ENCODE assay signal across 10 cellular contexts in genomic region chr2:85446296-85447221, GRCh38. TPM values are rescaled to one million over a fixed set of nuclear protein-coding genes. Genes with fewer than 3 reads are reported as not detected.
A peak's percentile ranks its signal among the peaks of the same experiment; 100 is the strongest.
DNase-seq lines count a peak whose midpoint lies in the region; ATAC-seq and TF ChIP-seq lines count a peak whose summit lies in the region.
"Had no signal": no experiment of that assay in that cellular context is flagged by ENCODE, and none has a peak within 500 bp of the region (broad histone marks: within the 10 kb centered on the region; RNA-seq: fewer than 3 reads in every experiment).

No MANE protein-coding gene starts in this region.

- intact Hi-C loops in Calu3 (cut with micrococcal nuclease; ENCODE audit: unreplicated experiment) (no loop called here), heart right ventricle (cut with DNase I) (loop anchor here in 1 of 10 donors (5.0 kb wide), 1 partner anchor 51 kb away; no protein-coding TSS in a partner anchor), sigmoid colon (cut with DNase I) (no loop called here)
- intact Hi-C loops in CD4-positive, alpha-beta T cell (cut with DNase I, micrococcal nuclease): no loop called here

- H3K27me3 Mint-ChIP-seq in Calu3 (ENCODE audit: unreplicated experiment): no peaks in the 10 kb centered on the region
- no peaks in the 10 kb centered on the region for H3K27me3 Mint-ChIP-seq in CD4-positive, alpha-beta T cell
- H3K27me3 Mint-ChIP-seq: activated T-helper 17 cell treated with anti-CD3 and anti-CD28 coated beads, Interleukin-2, amount 50 U/mL, for 72 hours had no signal

- TF ChIP-seq CTCF in Calu3 (IDR thresholded peaks at IDR 0.05; ENCODE audit: unreplicated experiment) (no peak), heart right ventricle (IDR thresholded peaks at IDR 0.05) (no peak), sigmoid colon (IDR thresholded peaks at IDR 0.05) (no peak)
- no peak for TF ChIP-seq CTCF in CD4-positive, alpha-beta T cell (IDR thresholded peaks at IDR 0.05)

- H3K4me3 ChIP-seq in heart right ventricle (no peak overlapping the region), sigmoid colon (no peak overlapping the region)

- CTCF ChIA-PET in Calu3 (lab: Charles Lee): no interaction called here
- CTCF ChIA-PET in CD4-positive, alpha-beta T cell (lab: Charles Lee): no interaction called here

- peak in 6 of 8 donors; percentile 10 to 33 (median 19) for ATAC-seq in heart right ventricle
- no peak for ATAC-seq in HG02678 (IDR thresholded peaks at IDR 0.05; ENCODE audit: unreplicated experiment)
- no peak for ATAC-seq in CD4-positive, alpha-beta T cell (ENCODE audit: poor library complexity)
- ATAC-seq: activated T-helper 17 cell treated with anti-CD3 and anti-CD28 coated beads, Interleukin-2, amount 50 U/mL, for 72 hours had no signal

- no peak overlapping the region for H3K4me3 Mint-ChIP-seq in Calu3 (ENCODE audit: low read depth, unreplicated experiment)
- H3K4me3 Mint-ChIP-seq in CD4-positive, alpha-beta T cell: no peak overlapping the region
- H3K4me3 Mint-ChIP-seq: activated T-helper 17 cell treated with anti-CD3 and anti-CD28 coated beads, Interleukin-2, amount 50 U/mL, for 72 hours had no signal

- BruUV-seq in Calu3 (replicated peaks; lab: Mats Ljungman, UMichigan): no TSS peak

- POLR2A ChIA-PET in CD4-positive, alpha-beta T cell (lab: Charles Lee): interaction anchor here (1.6 kb wide), 1 partner anchor 9 kb away, joined by 5 read pairs; no protein-coding TSS in a partner anchor

- peak overlapping the region; percentile 18 to 76 (median 66) for H3K27ac ChIP-seq in heart right ventricle
- peak overlapping the region; percentile 70 to 84 (median 83) for H3K27ac ChIP-seq in sigmoid colon
- H3K27ac ChIP-seq in CD4-positive, alpha-beta T cell (ENCODE audit: low read depth, low read length): no peak overlapping the region

- H3K27me3 ChIP-seq in heart right ventricle (no peaks in the 10 kb centered on the region), sigmoid colon (no peaks in the 10 kb centered on the region)
- H3K27me3 ChIP-seq in CD4-positive, alpha-beta T cell (ENCODE audit: control insufficient read depth, insufficient read depth, low read length): no peaks in the 10 kb centered on the region

- no peak for TF ChIP-seq EP300 in sigmoid colon (IDR thresholded peaks at IDR 0.05)

- 72 to 79% methylated on average over 14 of the region's 14 CpGs for WGBS in heart right ventricle, 2 donors
- WGBS in sigmoid colon, 2 donors: 82 to 90% methylated on average over 14 of the region's 14 CpGs

- DNase-seq in Calu3 (no peak), SK-N-DZ (ENCODE audit: low spot score) (peak; percentile 42), heart right ventricle (no peak), sigmoid colon (no peak), GOT3 (lab: John Stamatoyannopoulos, UW) (no peak), OCI-M1 (lab: John Stamatoyannopoulos, UW) (no peak)
- DNase-seq in CD4-positive, alpha-beta T cell: no peak
- DNase-seq: NK-92 treated with Interleukin-12 subunit alpha and Interleukin-12 subunit beta, amount 100 ng/mL, for 24 hours had no signal

- peaks cover 8% of the 10 kb centered on the region for H3K4me1 Mint-ChIP-seq in Calu3 (ENCODE audit: low read depth, unreplicated experiment)
- H3K4me1 Mint-ChIP-seq in CD4-positive, alpha-beta T cell (ENCODE audit: low read depth): no peaks in the 10 kb centered on the region
- H3K4me1 Mint-ChIP-seq: activated T-helper 17 cell treated with anti-CD3 and anti-CD28 coated beads, Interleukin-2, amount 50 U/mL, for 72 hours had no signal

- H3K9me3 ChIP-seq in heart right ventricle (no peaks in the 10 kb centered on the region), sigmoid colon (no peaks in the 10 kb centered on the region)
- no peaks in the 10 kb centered on the region for H3K9me3 ChIP-seq in CD4-positive, alpha-beta T cell (ENCODE audit: control insufficient read depth, low read length)

- no peaks in the 10 kb centered on the region for H3K36me3 Mint-ChIP-seq in Calu3 (ENCODE audit: insufficient read depth, unreplicated experiment)
- H3K36me3 Mint-ChIP-seq in CD4-positive, alpha-beta T cell (ENCODE audit: low read depth): no peaks in the 10 kb centered on the region

- peak overlapping the region; percentile 66 for H3K27ac Mint-ChIP-seq in Calu3 (ENCODE audit: unreplicated experiment)
- no peak overlapping the region for H3K27ac Mint-ChIP-seq in CD4-positive, alpha-beta T cell
- H3K27ac Mint-ChIP-seq: activated T-helper 17 cell treated with anti-CD3 and anti-CD28 coated beads, Interleukin-2, amount 50 U/mL, for 72 hours had no signal

- H3K4me1 ChIP-seq in heart right ventricle (peaks cover 0 to 25% (median 12%) of the 10 kb centered on the region in 9 donors), sigmoid colon (peaks cover 0 to 23% (median 20%) of the 10 kb centered on the region in 4 donors)

- H3K36me3 ChIP-seq in heart right ventricle (no peaks in the 10 kb centered on the region), sigmoid colon (no peaks in the 10 kb centered on the region)

- H3K9me3 Mint-ChIP-seq in Calu3 (ENCODE audit: low read depth, unreplicated experiment): no peaks in the 10 kb centered on the region
- no peaks in the 10 kb centered on the region for H3K9me3 Mint-ChIP-seq in CD4-positive, alpha-beta T cell
- H3K9me3 Mint-ChIP-seq: activated T-helper 17 cell treated with anti-CD3 and anti-CD28 coated beads, Interleukin-2, amount 50 U/mL, for 72 hours had no signal

- TF ChIP-seq POLR2A in sigmoid colon (IDR thresholded peaks at IDR 0.05): no peak

RNA-seq across cellular contexts. Expression of gene SH2D6, which starts 28.0 kb away (rescaled TPM):
- 1.8 and 2.4 TPM in 2 replicates for total RNA-seq in Calu3 (2022)
- 0.07 TPM in 1 of 2 replicates, not detected in the other for polyA plus RNA-seq in SK-N-DZ (2014; cell fraction: cytosol; rRNA removed)
- polyA plus RNA-seq in SK-N-DZ (2014; cell fraction: nucleus; rRNA removed): 1.5 and 1.8 TPM in 2 replicates
- total RNA-seq in heart right ventricle: under 1 TPM in 1 of 10 donors, not detected in 9; 0.72 TPM
- under 1 TPM; 0.06 to 0.51 TPM for polyA plus RNA-seq in heart right ventricle
- not detected for total RNA-seq in sigmoid colon
- 10 to 100 TPM in 2 of 3 donors, 1 to 10 TPM in 1; 2.8 to 14.6 (median 11.4) TPM for polyA plus RNA-seq in sigmoid colon
- under 1 TPM in 1 of 2 experiments, not detected in 1; 0.30 TPM for total RNA-seq in CD4-positive, alpha-beta T cell

RNA-seq across cellular contexts. Expression of gene CAPG, which starts 36.4 kb away (rescaled TPM):
- total RNA-seq in Calu3 (2022) (230 and 238 TPM in 2 replicates), heart right ventricle (10 to 100 TPM in 1 of 10 donors, 1 to 10 TPM in 8, under 1 TPM in 1; 0.83 to 30.4 (median 5.9) TPM), sigmoid colon (10 to 100 TPM; 20.9 to 33.0 (median 30.1) TPM)
- 4.5 and 20.2 TPM in 2 replicates for polyA plus RNA-seq in SK-N-DZ (2014; cell fraction: cytosol; rRNA removed)
- polyA plus RNA-seq in SK-N-DZ (2014; cell fraction: nucleus; rRNA removed): 3.2 and 13.6 TPM in 2 replicates
- polyA plus RNA-seq in heart right ventricle (10 to 100 TPM in 1 of 2 donors, 1 to 10 TPM in 1; 8.8 to 17.1 TPM), sigmoid colon (100 to 1,000 TPM; 112 to 230 (median 150) TPM)
- total RNA-seq in CD4-positive, alpha-beta T cell: 10 to 100 TPM; 21.7 to 23.3 TPM

Comparison
In these comparisons a context has a peak if more than half of its experiments do, and no peak if none do; other contexts are left out.
1. ATAC-seq: peak in heart right ventricle (6 of 8); none in HG02678 (single experiment) and CD4-positive, alpha-beta T cell (single experiment).